ENCODE assay signal across 9 cellular contexts in genomic region chr22:31488346-31488883, GRCh38. TPM values are rescaled to one million over a fixed set of nuclear protein-coding genes. Genes with fewer than 3 reads are reported as not detected.
A peak's percentile ranks its signal among the peaks of the same experiment; 100 is the strongest.
DNase-seq lines count a peak whose midpoint lies in the region; ATAC-seq, FAIRE-seq and TF ChIP-seq lines count a peak whose summit lies in the region.
"Had no signal": no experiment of that assay in that cellular context is flagged by ENCODE, and none has a peak within 500 bp of the region (broad histone marks: within the 10 kb centered on the region; RNA-seq: fewer than 3 reads in every experiment).

No MANE protein-coding gene starts in this region.

- peak overlapping the region; percentile 66 for H3K9ac ChIP-seq in iPS-15b (ENCODE audit: low read depth, low read length)

- H3K27me3 ChIP-seq in iPS-15b (ENCODE audit: control insufficient read depth, insufficient read depth, low read length) (no peaks in the 10 kb centered on the region), stomach (no peaks in the 10 kb centered on the region)

- H3K4me3 ChIP-seq in iPS-15b (ENCODE audit: low read depth, low read length) (peak overlapping the region; percentile 67), stomach (peak overlapping the region; percentile 81 to 93 (median 84))

- TF ChIP-seq EP300 in stomach (IDR thresholded peaks at IDR 0.05) = no peak

- peaks cover 49% of the 10 kb centered on the region for H3K4me1 Mint-ChIP-seq in T-helper 1 cell treated with Interleukin-12 subunit alpha and Interleukin-12 subunit beta and Interleukin-4 antibody, amounts not matched to agents 30 μg/mL and 1 μg/mL, for 36 hours (ENCODE audit: low read depth)
- peaks cover 25% of the 10 kb centered on the region for H3K4me1 Mint-ChIP-seq in WTC11

- H3K36me3 ChIP-seq in iPS-15b (ENCODE audit: control insufficient read depth, insufficient read depth, low read length) (no peaks in the 10 kb centered on the region), stomach (peaks cover 21 to 48% (median 42%) of the 10 kb centered on the region in 4 donors)

- CTCF ChIA-PET in WTC11 (lab: Charles Lee) = interaction anchor here (0.6 to 1.3 kb wide), 4 partner anchors 37 to 1233 kb away, joined by 3 to 4 read pairs (median 3); no protein-coding TSS in a partner anchor

- POLR2A ChIA-PET in WTC11 (lab: Charles Lee) = interaction anchor here (0.6 kb wide), 2 partner anchors 162 to 170 kb away, joined by 3 to 6 read pairs; no protein-coding TSS in a partner anchor

- no peak for TF ChIP-seq CTCF in WTC11 (IDR thresholded peaks at IDR 0.05)
- TF ChIP-seq CTCF in stomach (IDR thresholded peaks at IDR 0.05) = no peak

- H3K4me1 ChIP-seq in iPS-15b (ENCODE audit: control insufficient read depth, insufficient read depth, low read length) (peaks cover 9% of the 10 kb centered on the region), stomach (peaks cover 14 to 67% (median 47%) of the 10 kb centered on the region in 4 donors)

- no peak for TF ChIP-seq POLR2A in stomach (IDR thresholded peaks at IDR 0.05)

- ATAC-seq in WTC11 (no peak), HG03378 (IDR thresholded peaks at IDR 0.05; ENCODE audit: unreplicated experiment) (no peak), left colon (no peak)

- H3K4me3 Mint-ChIP-seq in T-helper 1 cell treated with Interleukin-12 subunit alpha and Interleukin-12 subunit beta and Interleukin-4 antibody, amounts not matched to agents 30 μg/mL and 1 μg/mL, for 36 hours = peak overlapping the region; percentile 82
- H3K4me3 Mint-ChIP-seq in WTC11 = peak overlapping the region; percentile 70

- peaks cover 20% of the 10 kb centered on the region for H3K36me3 Mint-ChIP-seq in T-helper 1 cell treated with Interleukin-12 subunit alpha and Interleukin-12 subunit beta and Interleukin-4 antibody, amounts not matched to agents 30 μg/mL and 1 μg/mL, for 36 hours (ENCODE audit: low read depth)
- peaks cover 21% of the 10 kb centered on the region for H3K36me3 Mint-ChIP-seq in WTC11

- H3K27ac Mint-ChIP-seq in T-helper 1 cell treated with Interleukin-12 subunit alpha and Interleukin-12 subunit beta and Interleukin-4 antibody, amounts not matched to agents 30 μg/mL and 1 μg/mL, for 36 hours = peak overlapping the region; percentile 71
- no peak overlapping the region for H3K27ac Mint-ChIP-seq in WTC11

- peak overlapping the region in 4 of 5 donors; percentile 92 to 99 (median 94) for H3K27ac ChIP-seq in stomach

- H3K9me3 Mint-ChIP-seq in T-helper 1 cell treated with Interleukin-12 subunit alpha and Interleukin-12 subunit beta and Interleukin-4 antibody, amounts not matched to agents 30 μg/mL and 1 μg/mL, for 36 hours = no peaks in the 10 kb centered on the region
- H3K9me3 Mint-ChIP-seq in WTC11 = no peaks in the 10 kb centered on the region

- intact Hi-C loops in stomach (cut with DNase I; ENCODE audit: low total_unique reads) = no loop called here
- intact Hi-C loops in left colon (cut with DNase I, micrococcal nuclease) = no loop called here

- H3K27me3 Mint-ChIP-seq in T-helper 1 cell treated with Interleukin-12 subunit alpha and Interleukin-12 subunit beta and Interleukin-4 antibody, amounts not matched to agents 30 μg/mL and 1 μg/mL, for 36 hours (ENCODE audit: low read depth) = no peaks in the 10 kb centered on the region
- H3K27me3 Mint-ChIP-seq in WTC11 (ENCODE audit: low read depth) = no peaks in the 10 kb centered on the region

- WGBS in stomach, 5 donors = 57 to 67% (median 59%) methylated on average over 6 of the region's 6 CpGs

- H3K9me3 ChIP-seq in iPS-15b (ENCODE audit: control insufficient read depth, insufficient read depth, low read length) (no peaks in the 10 kb centered on the region), stomach (no peaks in the 10 kb centered on the region)

- no peak for FAIRE-seq in HTR-8/SVneo (lab: Jason Lieb, UNC)
- FAIRE-seq: endometrium had no signal

- DNase-seq in T-helper 1 cell = no peak
- DNase-seq in WTC11 (ENCODE audit: low spot score) = no peak
- no peak for DNase-seq in stomach
- DNase-seq in left colon = no peak
- DNase-seq in HTR-8/SVneo (ENCODE audit: insufficient read length, low spot score) = no peak

TF ChIP-seq in WTC11, 78 proteins besides CTCF, POLR2A, EP300 and RAD21 (continues in another document):
- TF ChIP-seq SOX15 (CRISPR knock-in tag; IDR thresholded peaks at IDR 0.05) (no peak), FOXP4 (CRISPR knock-in tag; IDR thresholded peaks at IDR 0.05) (no peak), NR2C2 (CRISPR knock-in tag; IDR thresholded peaks at IDR 0.05) (no peak), NFE2L1 (CRISPR knock-in tag; IDR thresholded peaks at IDR 0.05) (no peak), AFF4 (CRISPR knock-in tag; IDR thresholded peaks at IDR 0.05; ENCODE audit: borderline replicate concordance) (no peak), ERG (CRISPR knock-in tag; IDR thresholded peaks at IDR 0.05) (no peak), USF1 (CRISPR knock-in tag; IDR thresholded peaks at IDR 0.05) (no peak), RORB (CRISPR knock-in tag; IDR thresholded peaks at IDR 0.05) (no peak), TEAD1 (CRISPR knock-in tag; IDR thresholded peaks at IDR 0.05) (no peak), ZNF219 (CRISPR knock-in tag; IDR thresholded peaks at IDR 0.05; ENCODE audit: borderline replicate concordance) (no peak)

RNA-seq across cellular contexts. Expression of gene EIF4ENIF1, which starts 1.2 kb away (rescaled TPM):
- total RNA-seq in WTC11 (2021) (19.7 to 23.6 TPM (median 22.8 TPM) in 3 replicates), stomach (10 to 100 TPM in 4 of 5 donors, 1 to 10 TPM in 1; 7.8 to 32.6 (median 19.3) TPM), left colon (10 to 100 TPM; 27.1 to 27.3 TPM)
- 10 to 100 TPM in 1 of 3 donors, 1 to 10 TPM in 2; 8.0 to 10.2 (median 8.1) TPM for polyA plus RNA-seq in stomach

RNA-seq across cellular contexts. Expression of gene SFI1, which starts 7.9 kb away (rescaled TPM):
- total RNA-seq in WTC11 (2021) (37.9 to 43.6 TPM (median 38.7 TPM) in 3 replicates), stomach (100 to 1,000 TPM in 1 of 5 donors, 10 to 100 TPM in 4; 28.4 to 194 (median 42.6) TPM), left colon (10 to 100 TPM; 39.9 to 40.3 TPM)
- polyA plus RNA-seq in stomach = 10 to 100 TPM; 11.3 to 23.7 (median 15.1) TPM
